ENCODE assay signal across 11 cellular contexts in genomic region chr20:50136822-50137599, GRCh38. TPM values are rescaled to one million over a fixed set of nuclear protein-coding genes. Genes with fewer than 3 reads are reported as not detected.
DNase-seq lines count a peak whose midpoint lies in the region; FAIRE-seq and TF ChIP-seq lines count a peak whose summit lies in the region.
"Had no signal": no experiment of that assay in that cellular context is flagged by ENCODE, and none has a peak within 500 bp of the region (broad histone marks: within the 10 kb centered on the region; RNA-seq: fewer than 3 reads in every experiment).

No MANE protein-coding gene starts in this region.

- H3K4me1 ChIP-seq in parathyroid adenoma (peaks cover 91% of the 10 kb centered on the region), kidney (ENCODE audit: control insufficient read depth in 1 of 2, insufficient read depth in 1 of 2, low read depth in 1 of 2, low read length in 2 of 2) (peaks cover 3 to 16% of the 10 kb centered on the region in 2 donors)

- no peaks in the 10 kb centered on the region for H3K27me3 ChIP-seq in parathyroid adenoma (ENCODE audit: control insufficient read depth, insufficient read depth, low read length)

- peaks cover 27% of the 10 kb centered on the region for H3K36me3 Mint-ChIP-seq in type B pancreatic cell

- no peak overlapping the region for H3K4me3 Mint-ChIP-seq in type B pancreatic cell
- H3K4me3 Mint-ChIP-seq: naive thymus-derived CD8-positive, alpha-beta T cell had no signal

- H3K4me1 Mint-ChIP-seq in type B pancreatic cell (ENCODE audit: unreplicated experiment): peaks cover 12% of the 10 kb centered on the region

- H2AFZ ChIP-seq in parathyroid adenoma: no peak overlapping the region

- no peaks in the 10 kb centered on the region for H3K9me3 Mint-ChIP-seq in type B pancreatic cell
- H3K9me3 Mint-ChIP-seq: naive thymus-derived CD8-positive, alpha-beta T cell had no signal

- H3K4me3 ChIP-seq in parathyroid adenoma (ENCODE audit: low read depth, low read length) (no peak overlapping the region), kidney (ENCODE audit: low read length in 2 of 2) (no peak overlapping the region), lower leg skin (ENCODE audit: low read depth, poor library complexity, severe bottlenecking) (no peak overlapping the region)

- 91 to 96% methylated on average over 15 of the region's 15 CpGs for WGBS in lower leg skin, 2 donors

- intact Hi-C loops in kidney (cut with DNase I): no loop called here
- intact Hi-C loops in lower leg skin (cut with DNase I; ENCODE audit: low total_unique reads): no loop called here

- H3K9ac ChIP-seq in parathyroid adenoma: no peak overlapping the region
- no peak overlapping the region for H3K9ac ChIP-seq in kidney (ENCODE audit: low read length in 2 of 2)

- H3K36me3 ChIP-seq in parathyroid adenoma (ENCODE audit: control insufficient read depth, insufficient read depth, low read length): no peaks in the 10 kb centered on the region
- peaks cover 2 to 11% of the 10 kb centered on the region in 2 donors for H3K36me3 ChIP-seq in kidney (ENCODE audit: control insufficient read depth in 1 of 2, insufficient read depth in 2 of 2, low read length in 2 of 2)

- H3K79me2 ChIP-seq in parathyroid adenoma: peaks cover 37% of the 10 kb centered on the region

- DNase-seq in LHCN-M2 (ENCODE audit: low read depth) (peak; percentile 62), NCI-H187 (lab: John Stamatoyannopoulos, UW) (no peak), kidney (no peak), type B pancreatic cell (ENCODE audit: extremely low spot score, unreplicated experiment) (no peak), lower leg skin (ENCODE audit: low spot score in 2 of 2) (no peak)
- DNase-seq: amniotic stem cell; naive thymus-derived CD8-positive, alpha-beta T cell had no signal

- H3K9me3 ChIP-seq in parathyroid adenoma (ENCODE audit: control insufficient read depth, low read length) (no peaks in the 10 kb centered on the region), kidney (ENCODE audit: control insufficient read depth in 1 of 2, low read length in 2 of 2) (no peaks in the 10 kb centered on the region)

- FAIRE-seq in kidney (lab: Jason Lieb, UNC): no peak
- FAIRE-seq: frontal cortex had no signal

- no peak overlapping the region for H3K27ac Mint-ChIP-seq in type B pancreatic cell

- peak overlapping the region; percentile 2 for H3K4me2 ChIP-seq in parathyroid adenoma (ENCODE audit: low read length)

- no peak for TF ChIP-seq CTCF in C4-2B (conservative IDR thresholded peaks at IDR 0.05)
- no peak for TF ChIP-seq CTCF in parathyroid adenoma (IDR thresholded peaks at IDR 0.05)
- TF ChIP-seq CTCF in kidney (IDR thresholded peaks at IDR 0.05; ENCODE audit: borderline replicate concordance, extremely low read depth, insufficient read depth): no peak
- no peak for TF ChIP-seq CTCF in type B pancreatic cell (conservative IDR thresholded peaks at IDR 0.05)
- TF ChIP-seq CTCF in lower leg skin (IDR thresholded peaks at IDR 0.05): no peak

- TF ChIP-seq POLR2A in lower leg skin (IDR thresholded peaks at IDR 0.05): no peak

- H3K27ac ChIP-seq in C4-2B (peak overlapping the region; percentile 66), cingulate gyrus (ENCODE audit: low read depth, low read length) (peak overlapping the region; percentile 90), parathyroid adenoma (peak overlapping the region; percentile 91), kidney (ENCODE audit: low read depth in 2 of 2, low read length in 2 of 2) (no peak overlapping the region)

- no peaks in the 10 kb centered on the region for H3K27me3 Mint-ChIP-seq in type B pancreatic cell
- H3K27me3 Mint-ChIP-seq: naive thymus-derived CD8-positive, alpha-beta T cell had no signal

RNA-seq across cellular contexts. Expression of gene PEDS1, which starts 16.5 kb away (rescaled TPM):
- total RNA-seq in LHCN-M2 (2014; rRNA removed): 25.8 and 37.7 TPM in 2 replicates
- polyA plus RNA-seq in LHCN-M2 (2012): 23.8 TPM
- 16.3 TPM for total RNA-seq in kidney
- polyA plus RNA-seq in kidney (ENCODE audit: insufficient read depth, low read depth, low replicate concordance): 18.3 TPM
- 29.9 and 42.9 TPM in 2 replicates for total RNA-seq in type B pancreatic cell (ENCODE audit: low replicate concordance)
- total RNA-seq in lower leg skin: 10 to 100 TPM; 47.3 to 69.3 (median 59.6) TPM

RNA-seq across cellular contexts. Expression of gene UBE2V1, which starts 24.1 kb away (rescaled TPM):
- total RNA-seq in LHCN-M2 (2014; rRNA removed) (61.5 and 71.5 TPM in 2 replicates), kidney (99.1 TPM), type B pancreatic cell (ENCODE audit: low replicate concordance) (90.5 and 117 TPM in 2 replicates), lower leg skin (100 to 1,000 TPM in 1 of 4 donors, 10 to 100 TPM in 3; 50.8 to 105 (median 75.6) TPM)
- polyA plus RNA-seq in LHCN-M2 (2012): 126 TPM
- 105 TPM for polyA plus RNA-seq in kidney (ENCODE audit: insufficient read depth, low read depth, low replicate concordance)

RNA-seq across cellular contexts. Expression of gene CEBPB, which starts 53.6 kb away (rescaled TPM):
- 54.9 and 59.3 TPM in 2 replicates for total RNA-seq in LHCN-M2 (2014; rRNA removed)
- 13.4 TPM for polyA plus RNA-seq in LHCN-M2 (2012)
- total RNA-seq in kidney: 81.4 TPM
- polyA plus RNA-seq in kidney (ENCODE audit: insufficient read depth, low read depth, low replicate concordance): 33.6 TPM
- total RNA-seq in type B pancreatic cell (ENCODE audit: low replicate concordance): 23.0 and 54.1 TPM in 2 replicates
- 100 to 1,000 TPM; 154 to 221 (median 195) TPM for total RNA-seq in lower leg skin

Comparison
In these comparisons a context has a peak if more than half of its experiments do, and no peak if none do; other contexts are left out.
1. H3K27ac ChIP-seq: peak in C4-2B (single experiment), cingulate gyrus (single experiment) and parathyroid adenoma (single experiment); none in kidney (0 of 2).